ENCODE assay signal across 18 cellular contexts in the genomic region with DNA sequence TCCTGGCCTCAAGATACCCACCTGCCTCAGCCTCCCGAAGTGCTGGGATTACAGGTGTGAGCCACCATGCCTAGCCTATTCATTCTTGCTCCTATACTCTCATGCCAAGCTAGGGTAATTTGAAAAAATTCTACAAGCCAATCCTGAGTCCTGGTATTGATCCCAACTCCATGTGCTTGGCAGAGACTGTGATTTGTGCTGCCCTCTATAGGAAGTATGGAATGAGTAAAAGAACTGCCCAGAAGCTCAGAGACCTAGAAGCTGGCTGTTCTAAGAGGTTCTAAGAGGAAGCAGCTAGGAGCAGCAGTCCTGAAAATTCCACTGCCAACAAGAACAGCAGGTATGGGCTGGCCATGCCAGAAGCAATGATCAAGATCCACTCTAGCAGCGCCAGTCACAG. TPM values are rescaled to one million over a fixed set of nuclear protein-coding genes. Genes with fewer than 3 reads are reported as not detected.
DNase-seq lines count a peak whose midpoint lies in the region; ATAC-seq, FAIRE-seq and TF ChIP-seq lines count a peak whose summit lies in the region.
"Had no signal": no experiment of that assay in that cellular context is flagged by ENCODE, and none has a peak within 500 bp of the region (broad histone marks: within the 10 kb centered on the region; RNA-seq: fewer than 3 reads in every experiment).

No MANE protein-coding gene starts in this region.

- H4K20me1 ChIP-seq in SK-N-SH (ENCODE audit: insufficient read depth) (no peaks in the 10 kb centered on the region), hepatocyte (ENCODE audit: insufficient read depth, poor library complexity, severe bottlenecking) (no peaks in the 10 kb centered on the region)

- no peak for TF ChIP-seq EP300 in SK-N-SH (IDR thresholded peaks at IDR 0.05; ENCODE audit: borderline replicate concordance in 1 of 2, low read depth in 1 of 2, low read length in 1 of 2)

- H3K4me2 ChIP-seq in SK-N-SH (no peak overlapping the region), hepatocyte (no peak overlapping the region)

- H3K36me3 ChIP-seq in SK-N-SH (replicated peaks in 1 of 2; ENCODE audit: control insufficient read depth in 1 of 2, insufficient read depth in 2 of 2, low read length in 1 of 2) (no peaks in the 10 kb centered on the region), RWPE2 (ENCODE audit: low read depth) (no peaks in the 10 kb centered on the region), hepatocyte (replicated peaks; ENCODE audit: insufficient read depth, low read depth) (no peaks in the 10 kb centered on the region)
- H3K36me3 ChIP-seq: uterus had no signal

- peak; percentile 71 for FAIRE-seq in urothelium cell line (lab: Jason Lieb, UNC)

- H3K27me3 ChIP-seq in SK-N-SH (ENCODE audit: insufficient read depth) (no peaks in the 10 kb centered on the region), RWPE2 (ENCODE audit: insufficient read depth, poor library complexity, severe bottlenecking) (no peaks in the 10 kb centered on the region), hepatocyte (no peaks in the 10 kb centered on the region)
- H3K27me3 ChIP-seq: dorsolateral prefrontal cortex, uterus had no signal

- H3K9ac ChIP-seq in SK-N-SH = no peak overlapping the region

- no peaks in the 10 kb centered on the region for H3K9me3 ChIP-seq in SK-N-SH
- no peaks in the 10 kb centered on the region for H3K9me3 ChIP-seq in RWPE2 (ENCODE audit: severe bottlenecking)
- H3K9me3 ChIP-seq in hepatocyte (ENCODE audit: low read depth) = no peaks in the 10 kb centered on the region
- H3K9me3 ChIP-seq: uterus had no signal

- POLR2A ChIA-PET in SK-N-SH (lab: Yijun Ruan, JAX) = no interaction called here

- H3K4me1 ChIP-seq in SK-N-SH (ENCODE audit: control insufficient read depth in 1 of 2, insufficient read depth in 2 of 2, low read depth in 1 of 2, low read length in 1 of 2) = no peaks in the 10 kb centered on the region
- no peaks in the 10 kb centered on the region for H3K4me1 ChIP-seq in RWPE2 (ENCODE audit: insufficient read depth, poor library complexity, severe bottlenecking)
- H3K4me1 ChIP-seq in hepatocyte (ENCODE audit: insufficient read depth) = no peaks in the 10 kb centered on the region
- H3K4me1 ChIP-seq: uterus had no signal

- in situ Hi-C loops in KBM-7 (cut with MboI; ENCODE audit: low pct_unique_long_range_greater_than_20kb, low sequenced_read_pairs) = no loop called here

- H3F3A ChIP-seq in SK-N-SH (replicated peaks; ENCODE audit: insufficient read depth) = no peaks in the 10 kb centered on the region

- 68% methylated on average over 2 of the region's 2 CpGs for WGBS in SK-N-SH (ENCODE audit: low lambda C conversion rate)
- 90% methylated on average over 2 of the region's 2 CpGs for WGBS in hepatocyte (ENCODE audit: low lambda C conversion rate, missing lambda C conversion rate)

- H3K4me3 ChIP-seq in SK-N-SH (ENCODE audit: low read depth in 2 of 2, low read length in 1 of 2) = no peak overlapping the region
- H3K4me3 ChIP-seq in RWPE2 (ENCODE audit: severe bottlenecking) = no peak overlapping the region
- H3K4me3 ChIP-seq in fibroblast of villous mesenchyme (ENCODE audit: low read depth, low read length) = no peak overlapping the region
- H3K4me3 ChIP-seq in hepatocyte = no peak overlapping the region
- H3K4me3 ChIP-seq: dorsolateral prefrontal cortex, uterus had no signal

- no peaks in the 10 kb centered on the region for H3K9me2 ChIP-seq in SK-N-SH
- H3K9me2 ChIP-seq in hepatocyte (replicated peaks; ENCODE audit: insufficient read depth) = no peaks in the 10 kb centered on the region

- H3K27ac ChIP-seq in SK-N-SH (ENCODE audit: low read depth in 2 of 2, low read length in 1 of 2) = no peak overlapping the region
- H3K27ac ChIP-seq in RWPE2 (ENCODE audit: poor library complexity, severe bottlenecking) = no peak overlapping the region
- no peak overlapping the region for H3K27ac ChIP-seq in hepatocyte
- H3K27ac ChIP-seq: uterus had no signal

- DNase-seq in SK-N-SH (no peak), RWPE2 (ENCODE audit: low spot score) (no peak), fibroblast of villous mesenchyme (ENCODE audit: low read depth) (no peak), urothelium cell line (ENCODE audit: low spot score) (no peak), hepatocyte (ENCODE audit: low spot score) (no peak), KBM-7 (no peak), epidermal melanocyte (ENCODE audit: insufficient read length, low spot score) (no peak)
- DNase-seq: ACHN; activated CD4-positive, alpha-beta memory T cell treated with anti-CD3 and anti-CD28 coated beads for 36 hours; amygdala; Calu3; MM.1S; NCI-H2081 treated with DMSO at 0.1 percent for 48 hours; stimulated activated naive CD8-positive, alpha-beta T cell treated with anti-CD3 and anti-CD28 coated beads, Interleukin-15, Interleukin-2, amounts not matched to agents 100 U/mL and 50 U/mL, for 24 hours; uterus had no signal

- peak; percentile 34; the same call in 1 of the 2 replicates for TF ChIP-seq RAD21 in SK-N-SH (IDR thresholded peaks at IDR 0.05; ENCODE audit: low read length)

- no peak overlapping the region for H2AFZ ChIP-seq in SK-N-SH (ENCODE audit: low read depth)
- H2AFZ ChIP-seq in hepatocyte = no peak overlapping the region

- no peak for ATAC-seq in SK-N-SH treated with all-trans-retinoic acid at 6 μM for 48 hours
- no peak for ATAC-seq in RWPE2 (ENCODE audit: low read depth)
- ATAC-seq: Right ventricle myocardium inferior; stimulated activated naive CD8-positive, alpha-beta T cell treated with anti-CD3 and anti-CD28 coated beads, Interleukin-15, Interleukin-2, amounts not matched to agents 100 U/mL and 50 U/mL, for 24 hours had no signal

- H3K79me2 ChIP-seq in SK-N-SH (ENCODE audit: insufficient read depth) (no peaks in the 10 kb centered on the region), hepatocyte (no peaks in the 10 kb centered on the region)

- TF ChIP-seq CTCF in SK-N-SH (IDR thresholded peaks at IDR 0.05) (peak; percentile 14; the same call in 1 of the 2 replicates), RWPE2 (IDR thresholded peaks at IDR 0.05; ENCODE audit: poor library complexity, severe bottlenecking) (peak; percentile 15), fibroblast of villous mesenchyme (IDR thresholded peaks at IDR 0.05; ENCODE audit: insufficient read depth, low read depth, low read length) (peak; percentile 25), hepatocyte (IDR thresholded peaks at IDR 0.05; ENCODE audit: poor library complexity) (no peak)

- CTCF ChIA-PET in SK-N-SH (lab: Yijun Ruan, JAX) = interaction anchor here (1.0 to 1.8 kb wide), 3 partner anchors 9 to 443 kb away, joined by 3 read pairs; no protein-coding TSS in a partner anchor

TF ChIP-seq in SK-N-SH, 30 proteins besides CTCF, POLR2A, EP300 and RAD21:
- TF ChIP-seq SMC3 (IDR thresholded peaks at IDR 0.05; ENCODE audit: low read depth, low read length) = 0 out of 2 replicates have a peak, but pooled peaks have one; percentile 4
- no peak for TF ChIP-seq NRF1 (IDR thresholded peaks at IDR 0.05; ENCODE audit: low read depth, low read length)
- no peak for TF ChIP-seq GABPA (IDR thresholded peaks at IDR 0.05; ENCODE audit: low read depth)
- TF ChIP-seq MXI1 (IDR thresholded peaks at IDR 0.05; ENCODE audit: low read depth, low read length) = no peak
- no peak for TF ChIP-seq RFX5 (IDR thresholded peaks at IDR 0.05; ENCODE audit: low read length)
- no peak for TF ChIP-seq RCOR1 (IDR thresholded peaks at IDR 0.05; ENCODE audit: low read length)
- no peak for TF ChIP-seq NFIC (IDR thresholded peaks at IDR 0.05; ENCODE audit: borderline replicate concordance)

TF ChIP-seq in SK-N-SH treated with all-trans-retinoic acid at 6 μM for 48 hours, 23 proteins besides CTCF, POLR2A, EP300 and RAD21 (continues in another document):
- TF ChIP-seq ZC3H10 (CRISPR knock-in tag; IDR thresholded peaks at IDR 0.05) = no peak
- TF ChIP-seq, protein P1, sequence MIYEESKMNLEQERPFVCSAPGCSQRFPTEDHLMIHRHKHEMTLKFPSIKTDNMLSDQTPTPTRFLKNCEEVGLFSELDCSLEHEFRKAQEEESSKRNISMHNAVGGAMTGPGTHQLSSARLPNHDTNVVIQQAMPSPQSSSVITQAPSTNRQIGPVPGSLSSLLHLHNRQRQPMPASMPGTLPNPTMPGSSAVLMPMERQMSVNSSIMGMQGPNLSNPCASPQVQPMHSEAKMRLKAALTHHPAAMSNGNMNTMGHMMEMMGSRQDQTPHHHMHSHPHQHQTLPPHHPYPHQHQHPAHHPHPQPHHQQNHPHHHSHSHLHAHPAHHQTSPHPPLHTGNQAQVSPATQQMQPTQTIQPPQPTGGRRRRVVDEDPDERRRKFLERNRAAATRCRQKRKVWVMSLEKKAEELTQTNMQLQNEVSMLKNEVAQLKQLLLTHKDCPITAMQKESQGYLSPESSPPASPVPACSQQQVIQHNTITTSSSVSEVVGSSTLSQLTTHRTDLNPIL (CRISPR knock-in tag; IDR thresholded peaks at IDR 0.05; ENCODE audit: low read depth) = no peak
- TF ChIP-seq ZFP30 (CRISPR knock-in tag; IDR thresholded peaks at IDR 0.05) = no peak
- TF ChIP-seq SNAI2 (CRISPR knock-in tag; IDR thresholded peaks at IDR 0.05) = no peak
- TF ChIP-seq, protein P2, sequence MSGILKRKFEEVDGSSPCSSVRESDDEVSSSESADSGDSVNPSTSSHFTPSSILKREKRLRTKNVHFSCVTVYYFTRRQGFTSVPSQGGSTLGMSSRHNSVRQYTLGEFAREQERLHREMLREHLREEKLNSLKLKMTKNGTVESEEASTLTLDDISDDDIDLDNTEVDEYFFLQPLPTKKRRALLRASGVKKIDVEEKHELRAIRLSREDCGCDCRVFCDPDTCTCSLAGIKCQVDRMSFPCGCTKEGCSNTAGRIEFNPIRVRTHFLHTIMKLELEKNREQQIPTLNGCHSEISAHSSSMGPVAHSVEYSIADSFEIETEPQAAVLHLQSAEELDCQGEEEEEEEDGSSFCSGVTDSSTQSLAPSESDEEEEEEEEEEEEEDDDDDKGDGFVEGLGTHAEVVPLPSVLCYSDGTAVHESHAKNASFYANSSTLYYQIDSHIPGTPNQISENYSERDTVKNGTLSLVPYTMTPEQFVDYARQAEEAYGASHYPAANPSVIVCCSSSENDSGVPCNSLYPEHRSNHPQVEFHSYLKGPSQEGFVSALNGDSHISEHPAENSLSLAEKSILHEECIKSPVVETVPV (CRISPR knock-in tag; IDR thresholded peaks at IDR 0.05) = no peak
- TF ChIP-seq ARNTL (CRISPR knock-in tag; IDR thresholded peaks at IDR 0.05; ENCODE audit: borderline replicate concordance, low read depth) = no peak
- TF ChIP-seq ZNF70 (CRISPR knock-in tag; IDR thresholded peaks at IDR 0.05) = no peak
- TF ChIP-seq BACH2 (CRISPR knock-in tag; IDR thresholded peaks at IDR 0.05; ENCODE audit: borderline replicate concordance) = no peak
- no peak for TF ChIP-seq CSDC2 (CRISPR knock-in tag; IDR thresholded peaks at IDR 0.05)
- TF ChIP-seq ESRRG (CRISPR knock-in tag; IDR thresholded peaks at IDR 0.05) = no peak
- no peak for TF ChIP-seq TOX (CRISPR knock-in tag; IDR thresholded peaks at IDR 0.05; ENCODE audit: borderline replicate concordance)

RNA-seq across cellular contexts. Expression of gene SIPA1L1, which starts 10.5 kb away (rescaled TPM):
- polyA plus RNA-seq in SK-N-SH (2012; rRNA removed) = 19.2 and 20.2 TPM in 2 replicates
- 10.7 and 14.2 TPM in 2 replicates for polyA plus RNA-seq in SK-N-SH (2012; cell fraction: cytosol; rRNA removed)
- polyA plus RNA-seq in SK-N-SH (2012; cell fraction: nucleus; rRNA removed) = 52.5 and 76.4 TPM in 2 replicates
- 32.4 and 52.5 TPM in 2 replicates for total RNA-seq in fibroblast of villous mesenchyme
- 36.0 and 41.4 TPM in 2 replicates for total RNA-seq in hepatocyte
- polyA plus RNA-seq in hepatocyte = 41.4 and 42.5 TPM in 2 replicates
